ENCODE assay signal across 18 cellular contexts in genomic region chr11:4065601-4066377, GRCh38. TPM values are rescaled to one million over a fixed set of nuclear protein-coding genes. Genes with fewer than 3 reads are reported as not detected.
DNase-seq lines count a peak whose midpoint lies in the region; ATAC-seq, FAIRE-seq and TF ChIP-seq lines count a peak whose summit lies in the region.
"Had no signal": no experiment of that assay in that cellular context is flagged by ENCODE, and none has a peak within 500 bp of the region (broad histone marks: within the 10 kb centered on the region; RNA-seq: fewer than 3 reads in every experiment).

No MANE protein-coding gene starts in this region.

- intact Hi-C loops in Right ventricle myocardium superior (cut with DNase I), result no loop called here
- intact Hi-C loops in left ventricle myocardium inferior (cut with micrococcal nuclease), result loop anchor here (2.0 to 10.0 kb wide), 2 partner anchors 29 to 111 kb away; no protein-coding TSS in a partner anchor

- ATAC-seq in Right ventricle myocardium superior (ENCODE audit: poor library complexity) (peak; percentile 79), memory B cell (ENCODE audit: low read depth) (no peak), esophagus mucosa (no peak)
- ATAC-seq: GM12878 had no signal

- no peak overlapping the region for H2AFZ ChIP-seq in astrocyte (ENCODE audit: low read depth, low read length)

- H3K27me3 Mint-ChIP-seq in astrocyte (ENCODE audit: low read depth, unreplicated experiment) (no peaks in the 10 kb centered on the region), memory B cell (no peaks in the 10 kb centered on the region)
- H3K27me3 Mint-ChIP-seq: dendritic cell treated with granulocyte-macrophage colony-stimulating factor and Interleukin-4, amounts not matched to agents 40 ng/mL and 50 ng/mL, for 4 days had no signal

- TF ChIP-seq CTCF in left ventricle myocardium inferior (IDR thresholded peaks at IDR 0.05; ENCODE audit: borderline replicate concordance) (no peak), astrocyte (IDR thresholded peaks at IDR 0.05; ENCODE audit: insufficient read depth, low read depth, low read length) (no peak)

- H3K4me2 ChIP-seq in astrocyte (ENCODE audit: low read length), result no peak overlapping the region

- H3K36me3 ChIP-seq in left ventricle myocardium inferior, result peaks cover under 1% of the 10 kb centered on the region
- H3K36me3 ChIP-seq in astrocyte (ENCODE audit: insufficient read depth, low read length), result no peaks in the 10 kb centered on the region
- H3K36me3 ChIP-seq: ovary, Peyer's patch had no signal

- no peak overlapping the region for H3K27ac Mint-ChIP-seq in astrocyte (ENCODE audit: unreplicated experiment)
- H3K27ac Mint-ChIP-seq in memory B cell, result peak overlapping the region; percentile 35
- H3K27ac Mint-ChIP-seq: HFFc6 had no signal

- peaks cover 9% of the 10 kb centered on the region for H3K4me1 Mint-ChIP-seq in astrocyte (ENCODE audit: low read depth, unreplicated experiment)
- peaks cover 26% of the 10 kb centered on the region for H3K4me1 Mint-ChIP-seq in memory B cell

- H3K27ac ChIP-seq in left ventricle myocardium inferior (replicated peaks), result no peak overlapping the region
- no peak overlapping the region for H3K27ac ChIP-seq in astrocyte (ENCODE audit: low read depth, low read length)
- H3K27ac ChIP-seq: ovary, Peyer's patch had no signal

- DNase-seq in Right ventricle myocardium superior (no peak), left ventricle myocardium inferior (no peak), astrocyte (ENCODE audit: low read depth) (peak; percentile 53), memory B cell (ENCODE audit: low spot score in 2 of 2) (no peak), iPS-NIHi7 (ENCODE audit: extremely low spot score) (no peak), superior temporal gyrus (ENCODE audit: extremely low spot score) (no peak), activated gamma-delta T cell treated with Interleukin-2 at 50 U/mL for 16 hours (no peak)
- DNase-seq: AML-193, HFFc6, mammary epithelial cell, NCI-H1694, NCI-H524, ovary, Peyer's patch, spleen had no signal

- peak overlapping the region; percentile 9 for H3K4me3 Mint-ChIP-seq in astrocyte (ENCODE audit: unreplicated experiment)
- no peak overlapping the region for H3K4me3 Mint-ChIP-seq in memory B cell
- H3K4me3 Mint-ChIP-seq: dendritic cell treated with granulocyte-macrophage colony-stimulating factor and Interleukin-4, amounts not matched to agents 40 ng/mL and 50 ng/mL, for 4 days; HFFc6 had no signal

- no peak overlapping the region for H3K9ac ChIP-seq in astrocyte (ENCODE audit: low read length)

- FAIRE-seq in astrocyte (lab: Jason Lieb, UNC), result no peak
- FAIRE-seq: GM12878 had no signal

- no peaks in the 10 kb centered on the region for H3K79me2 ChIP-seq in astrocyte (ENCODE audit: insufficient read depth, low read length)

- H3K27me3 ChIP-seq in left ventricle myocardium inferior (ENCODE audit: low read depth) (no peaks in the 10 kb centered on the region), astrocyte (ENCODE audit: insufficient read depth, low read length) (no peaks in the 10 kb centered on the region)
- H3K27me3 ChIP-seq: ovary, Peyer's patch, spleen had no signal

- H3K4me3 ChIP-seq in left ventricle myocardium inferior, result no peak overlapping the region
- no peak overlapping the region for H3K4me3 ChIP-seq in astrocyte (ENCODE audit: insufficient read depth, low read depth, low read length)
- H3K4me3 ChIP-seq: GM12878, ovary, Peyer's patch, spleen had no signal

- H3K36me3 Mint-ChIP-seq in astrocyte (ENCODE audit: low read depth, unreplicated experiment), result no peaks in the 10 kb centered on the region
- H3K36me3 Mint-ChIP-seq in memory B cell, result peaks cover 3% of the 10 kb centered on the region

- H3K9me3 Mint-ChIP-seq in astrocyte (ENCODE audit: unreplicated experiment) (no peaks in the 10 kb centered on the region), memory B cell (no peaks in the 10 kb centered on the region)
- H3K9me3 Mint-ChIP-seq: dendritic cell treated with granulocyte-macrophage colony-stimulating factor and Interleukin-4, amounts not matched to agents 40 ng/mL and 50 ng/mL, for 4 days; HFFc6 had no signal

- H4K20me1 ChIP-seq in astrocyte (ENCODE audit: insufficient read depth, low read length), result no peaks in the 10 kb centered on the region

- peaks cover 26% of the 10 kb centered on the region for H3K4me1 ChIP-seq in left ventricle myocardium inferior
- peaks cover 4% of the 10 kb centered on the region for H3K4me1 ChIP-seq in astrocyte (ENCODE audit: insufficient read depth, low read length)

- no peaks in the 10 kb centered on the region for H3K9me3 ChIP-seq in left ventricle myocardium inferior (replicated peaks)
- H3K9me3 ChIP-seq in astrocyte (ENCODE audit: insufficient read depth, low read depth, low read length), result no peaks in the 10 kb centered on the region
- H3K9me3 ChIP-seq: ovary, Peyer's patch, spleen had no signal

RNA-seq across cellular contexts. Expression of gene RRM1, which starts 28.8 kb away (rescaled TPM):
- total RNA-seq in Right ventricle myocardium superior (29.5 TPM), left ventricle myocardium inferior (28.5 TPM), astrocyte (22.0 and 26.2 TPM in 2 replicates), esophagus mucosa (84.4 TPM)
